ENCODE assay signal across 15 cellular contexts in the genomic region with DNA sequence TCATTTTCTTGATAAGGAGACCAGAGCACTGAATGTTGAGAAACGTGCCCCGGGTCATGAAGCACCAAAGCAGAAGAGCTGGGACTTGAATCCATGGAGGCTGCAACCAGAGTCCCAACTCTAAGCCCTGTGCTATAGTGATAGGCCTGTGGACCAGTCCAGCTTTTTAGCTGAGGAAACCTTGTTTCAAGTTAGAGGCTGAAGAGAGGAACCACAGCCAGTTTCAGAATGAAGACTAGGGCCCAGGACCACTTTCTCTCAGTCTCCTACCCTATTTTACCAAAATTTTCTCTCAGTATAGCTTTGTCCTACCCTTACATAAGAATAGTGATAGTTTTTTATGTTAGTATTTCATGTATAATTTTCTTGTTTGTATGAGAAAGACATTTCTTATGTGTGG. TPM values are rescaled to one million over a fixed set of nuclear protein-coding genes. Genes with fewer than 3 reads are reported as not detected.
DNase-seq lines count a peak whose midpoint lies in the region; ATAC-seq and TF ChIP-seq lines count a peak whose summit lies in the region.
"Had no signal": no experiment of that assay in that cellular context is flagged by ENCODE, and none has a peak within 500 bp of the region (broad histone marks: within the 10 kb centered on the region; RNA-seq: fewer than 3 reads in every experiment).

No MANE protein-coding gene starts in this region.

- H3K36me3 ChIP-seq in Karpas-422 (ENCODE audit: insufficient read depth, low read length) = no peaks in the 10 kb centered on the region
- H3K36me3 ChIP-seq: BLaER1 treated with 17β-estradiol and CSF1 and Interleukin-3, amounts not matched to agents 10 nM and 100 nM; SJSA1 had no signal

- no peaks in the 10 kb centered on the region for H3K27me3 ChIP-seq in Karpas-422 (ENCODE audit: low read length)
- H3K27me3 ChIP-seq: BLaER1 treated with 17β-estradiol and CSF1 and Interleukin-3, amounts not matched to agents 10 nM and 100 nM; SJSA1 had no signal

- no peaks in the 10 kb centered on the region for H3K9me3 ChIP-seq in Karpas-422 (ENCODE audit: low read length)
- H3K9me3 ChIP-seq: BLaER1 treated with 17β-estradiol and CSF1 and Interleukin-3, amounts not matched to agents 10 nM and 100 nM; SJSA1 had no signal

- no peaks in the 10 kb centered on the region for H3K9me2 ChIP-seq in Karpas-422 (replicated peaks; ENCODE audit: insufficient read depth, low read length)

- ATAC-seq in GM18867 (IDR thresholded peaks at IDR 0.05; ENCODE audit: unreplicated experiment) (peak; percentile 59), GM21529 (IDR thresholded peaks at IDR 0.05; ENCODE audit: unreplicated experiment) (peak; percentile 60), HG02885 (IDR thresholded peaks at IDR 0.05; ENCODE audit: poor library complexity, unreplicated experiment) (peak; percentile 56)
- ATAC-seq: PC-3 had no signal

- no peak for DNase-seq in activated T-cell treated with anti-CD3 and anti-CD28 coated beads for 4 hours
- DNase-seq in ACHN = no peak
- no peak for DNase-seq in GM13977 (ENCODE audit: low spot score)
- DNase-seq in Karpas-422 = no peak
- DNase-seq: DMS 273 treated with DMSO at 0.1 percent for 48 hours, KBM-7, NCI-H1092 treated with DMSO at 0.1 percent for 48 hours, NCI-H187, PC-3, SW 1271 had no signal

- in situ Hi-C loops in ACHN (cut with HindIII; ENCODE audit: low pct_ligation_motif_present, low pct_unique_long_range_greater_than_20kb, low sequenced_read_pairs) = no loop called here
- in situ Hi-C loops in GM13977 (cut with MboI; ENCODE audit: low pct_unique_long_range_greater_than_20kb, low sequenced_read_pairs, unreplicated experiment) = no loop called here

- H2AFZ ChIP-seq in Karpas-422 (ENCODE audit: low read length) = no peak overlapping the region

- no peak overlapping the region for H3K27ac ChIP-seq in Karpas-422 (ENCODE audit: low read length)
- H3K27ac ChIP-seq: BLaER1 treated with 17β-estradiol and CSF1 and Interleukin-3, amounts not matched to agents 10 nM and 100 nM; SJSA1 had no signal

- H3K4me1 ChIP-seq in Karpas-422 (ENCODE audit: low read length) = no peaks in the 10 kb centered on the region
- H3K4me1 ChIP-seq: SJSA1 had no signal

- H3K4me2 ChIP-seq in Karpas-422 (ENCODE audit: low read depth, low read length, poor library complexity, severe bottlenecking) = no peak overlapping the region

- H4K20me1 ChIP-seq in Karpas-422 (ENCODE audit: insufficient read depth, low read depth, low read length) = no peaks in the 10 kb centered on the region
- H4K20me1 ChIP-seq: BLaER1 treated with 17β-estradiol and CSF1 and Interleukin-3, amounts not matched to agents 10 nM and 100 nM had no signal

- H3K9ac ChIP-seq in Karpas-422 (ENCODE audit: low read length) = no peak overlapping the region
- H3K9ac ChIP-seq: BLaER1 treated with 17β-estradiol and CSF1 and Interleukin-3, amounts not matched to agents 10 nM and 100 nM had no signal

- TF ChIP-seq CTCF in GM13977 (IDR thresholded peaks at IDR 0.05; ENCODE audit: extremely low read depth, insufficient read depth, missing control alignments) = no peak

- H3K79me2 ChIP-seq in Karpas-422 (ENCODE audit: low read length) = no peaks in the 10 kb centered on the region

- H3K4me3 ChIP-seq in Karpas-422 (ENCODE audit: low read length) = no peak overlapping the region
- H3K4me3 ChIP-seq: BLaER1 treated with 17β-estradiol and CSF1 and Interleukin-3, amounts not matched to agents 10 nM and 100 nM; SJSA1 had no signal

RNA-seq across cellular contexts. Expression of gene CSTF2T, which starts 44.8 kb away (rescaled TPM):
- 14.5 and 22.1 TPM in 2 replicates for total RNA-seq in Karpas-422 (2014; rRNA removed; shearing (Covaris generic); ENCODE audit: low replicate concordance)
